ENCODE assay signal across 8 cellular contexts in genomic region chr9:12774861-12775367, GRCh38. TPM values are rescaled to one million over a fixed set of nuclear protein-coding genes. Genes with fewer than 3 reads are reported as not detected.
DNase-seq lines count a peak whose midpoint lies in the region; ATAC-seq, FAIRE-seq and TF ChIP-seq lines count a peak whose summit lies in the region.

Gene LURAP1L (plus strand): TSS chr9:12775020. CDS start chr9:12775716, 696 bp downstream.

- H3K23ac ChIP-seq in H1 (ENCODE audit: insufficient read length): no peak within 1 kb of the TSS

- H2BK20ac ChIP-seq in H1 (ENCODE audit: low read length): no peak within 1 kb of the TSS

- H3K27me3 ChIP-seq in HAP-1 (ENCODE audit: low read depth) (peaks cover 16% of the 10 kb centered on the region), Peyer's patch (no peaks in the 10 kb centered on the region), H1 (replicated peaks in 1 of 4; ENCODE audit: control insufficient read depth in 3 of 4, extremely low read depth in 1 of 4, insufficient read depth in 3 of 4, low read length in 3 of 4) (peaks cover 0 to 14% (median 8%) of the 10 kb centered on the region in 4 experiments; a peak in 6 of 7 replicates), lower lobe of right lung (ENCODE audit: low read depth) (peaks cover 6% of the 10 kb centered on the region), thymus (ENCODE audit: control insufficient read depth, insufficient read depth) (peaks cover 18% of the 10 kb centered on the region)

- no peak within 1 kb of the TSS for H2BK15ac ChIP-seq in H1 (ENCODE audit: low read length)

- TF ChIP-seq RAD21 in A549 (conservative IDR thresholded peaks at IDR 0.05 in 1 of 2, IDR thresholded peaks at IDR 0.05 in 1 of 2) (peak; percentile 8 to 17; a peak in 3 of 5 replicates), H1 (IDR thresholded peaks at IDR 0.05 in 1 of 2, conservative IDR thresholded peaks at IDR 0.05 in 1 of 2; ENCODE audit: low read depth in 2 of 2, low read length in 2 of 2) (0 out of 4 replicates have a peak, but pooled peaks have one; percentile 3 to 4)

- no peak within 1 kb of the TSS; the same call in 1 of the 2 replicates for H4K8ac ChIP-seq in H1 (ENCODE audit: extremely low read depth, insufficient read depth, low read length)

- WGBS in A549 (ENCODE audit: missing lambda C conversion rate): under 1% methylated on average over 17 of the region's 17 CpGs
- WGBS in H1 (ENCODE audit: extremely low coverage in 1 of 2, insufficient coverage in 1 of 2, insufficient read length in 1 of 2, insufficient replicate concordance in 2 of 2, low coverage in 1 of 2, low lambda C conversion rate in 2 of 2, missing lambda C conversion rate in 1 of 2), 2 experiments: 0% methylated on average over 17 of the region's 17 CpGs; no CpG with 5 or more reads in 1 of the 2 experiments
- WGBS in thymus: 2% methylated on average over 17 of the region's 17 CpGs

- H2AK5ac ChIP-seq in H1 (ENCODE audit: low read depth, low read length): no peak within 1 kb of the TSS

- no peak within 1 kb of the TSS for H4K5ac ChIP-seq in H1 (ENCODE audit: insufficient read length, low read depth, low read length)

- CTCF ChIA-PET in A549 (lab: Yijun Ruan, JAX) (interaction anchor here (1.1 to 6.7 kb wide), 16 partner anchors 12 to 314 kb away, joined by 3 to 98 read pairs (median 17); no protein-coding TSS in a partner anchor), H1 (lab: Charles Lee; ENCODE audit: partially characterized antibody) (interaction anchor here (0.8 to 4.0 kb wide), 7 partner anchors 9 to 108 kb away, joined by 3 to 30 read pairs (median 4); no protein-coding TSS in a partner anchor)

- no peak within 1 kb of the TSS; the same call in 1 of the 2 replicates for H3K18ac ChIP-seq in H1 (ENCODE audit: extremely low read depth, low read length)

- no peaks in the 10 kb centered on the region for H3K79me1 ChIP-seq in H1 (ENCODE audit: low read depth, low read length)

- no peak within 1 kb of the TSS for H3K4ac ChIP-seq in H1 (replicated peaks; ENCODE audit: insufficient read length, low read depth, low read length)

- H3K4me2 ChIP-seq in A549: peak within 1 kb of the TSS; percentile 76
- H3K4me2 ChIP-seq in H1 (ENCODE audit: insufficient read depth in 1 of 2, low read depth in 2 of 2, low read length in 2 of 2): peak within 1 kb of the TSS; percentile 90 to 98

- H3K79me2 ChIP-seq in H1 (ENCODE audit: control insufficient read depth in 1 of 2, insufficient read depth in 2 of 2, low read length in 2 of 2): no peaks in the 10 kb centered on the region

- H3K9ac ChIP-seq in H1 (replicated peaks in 1 of 4; ENCODE audit: extremely low read depth in 1 of 4, low read depth in 3 of 4, low read length in 3 of 4): no peak within 1 kb of the TSS

- FAIRE-seq in A549 (lab: Jason Lieb, UNC) (peak; percentile 89), H1 (lab: Jason Lieb, UNC) (no peak)

- no peak within 1 kb of the TSS for H4K91ac ChIP-seq in H1 (replicated peaks; ENCODE audit: insufficient read length, low read length)

- H2BK5ac ChIP-seq in H1 (ENCODE audit: low read depth, low read length): peak within 1 kb of the TSS; percentile 8; the same call in 1 of the 2 replicates

- intact Hi-C loops in lower lobe of right lung (cut with DNase I): no loop called here

- DNase-seq in A549 (ENCODE audit: low read depth in 1 of 2, low spot score in 1 of 2) (peak; percentile 58 to 86), HAP-1 (ENCODE audit: low spot score in 2 of 2) (peak; percentile 58 to 64), Peyer's patch (peak in 1 of 3 donors; percentile 73), H1 (ENCODE audit: low read depth in 1 of 2, low spot score in 2 of 2) (peak in 1 of 2 experiments; percentile 53), lower lobe of right lung (no peak)

- H3K4me3 ChIP-seq in A549: peak within 1 kb of the TSS; percentile 67
- H3K4me3 ChIP-seq in HAP-1: peak within 1 kb of the TSS; percentile 43
- H3K4me3 ChIP-seq in Peyer's patch: peak within 1 kb of the TSS; percentile 36 to 82 (median 62)
- peak within 1 kb of the TSS; percentile 60 to 75 (median 71) for H3K4me3 ChIP-seq in H1 (ENCODE audit: extremely low read depth in 1 of 4, insufficient read depth in 2 of 4, low read depth in 3 of 4, low read length in 4 of 4)
- H3K4me3 ChIP-seq in lower lobe of right lung: peak within 1 kb of the TSS; percentile 76
- H3K4me3 ChIP-seq in thymus (ENCODE audit: low read length): peak within 1 kb of the TSS; percentile 2

- H3K56ac ChIP-seq in H1 (replicated peaks; ENCODE audit: insufficient read length, low read depth, low read length): no peak within 1 kb of the TSS

- POLR2A ChIA-PET in A549 (lab: Yijun Ruan, JAX) (interaction anchor here (1.6 to 3.8 kb wide), 5 partner anchors 9 to 43 kb away, joined by 3 to 48 read pairs (median 35); no protein-coding TSS in a partner anchor), H1 (lab: Charles Lee; ENCODE audit: partially characterized antibody) (interaction anchor here (0.6 to 1.3 kb wide), 2 partner anchors 73 to 200 kb away, joined by 3 read pairs; no protein-coding TSS in a partner anchor)

- H3K36me3 ChIP-seq in HAP-1 (replicated peaks): no peaks in the 10 kb centered on the region
- H3K36me3 ChIP-seq in Peyer's patch: no peaks in the 10 kb centered on the region
- H3K36me3 ChIP-seq in H1 (ENCODE audit: control insufficient read depth in 2 of 4, insufficient read depth in 4 of 4, low read length in 3 of 4): no peaks in the 10 kb centered on the region
- no peaks in the 10 kb centered on the region for H3K36me3 ChIP-seq in lower lobe of right lung
- H3K36me3 ChIP-seq in thymus (ENCODE audit: control insufficient read depth, insufficient read depth): no peaks in the 10 kb centered on the region

- peak; percentile 40 to 68; a peak in 5 of 6 replicates for ATAC-seq in A549
- peak; percentile 70 to 83 for ATAC-seq in lower lobe of right lung
- ATAC-seq in GM19463 (IDR thresholded peaks at IDR 0.05; ENCODE audit: unreplicated experiment): no peak
- ATAC-seq in HG03095 (IDR thresholded peaks at IDR 0.05; ENCODE audit: unreplicated experiment): no peak

- no peak within 1 kb of the TSS for H3K14ac ChIP-seq in H1 (ENCODE audit: insufficient read length)

- TF ChIP-seq CTCF in A549 (IDR thresholded peaks at IDR 0.05): no peak
- TF ChIP-seq CTCF in Peyer's patch (IDR thresholded peaks at IDR 0.05): peak in 2 of 6 experiments; percentile 5 to 28
- TF ChIP-seq CTCF in H1 (IDR thresholded peaks at IDR 0.05; ENCODE audit: control extremely low read depth in 1 of 3, insufficient read depth in 1 of 3, low read depth in 1 of 3, low read length in 3 of 3): no peak
- no peak for TF ChIP-seq CTCF in lower lobe of right lung (IDR thresholded peaks at IDR 0.05)

- H3K4me1 ChIP-seq in A549 (peaks cover 34% of the 10 kb centered on the region), HAP-1 (no peaks in the 10 kb centered on the region; the same call in 1 of the 2 replicates), Peyer's patch (no peaks in the 10 kb centered on the region), H1 (replicated peaks in 1 of 4; ENCODE audit: control insufficient read depth in 3 of 4, insufficient read depth in 4 of 4, low read length in 3 of 4) (no peaks in the 10 kb centered on the region), lower lobe of right lung (no peaks in the 10 kb centered on the region), thymus (ENCODE audit: control insufficient read depth, insufficient read depth, low read length) (no peaks in the 10 kb centered on the region)

- TF ChIP-seq POLR2A in A549 (IDR thresholded peaks at IDR 0.05; ENCODE audit: low read length) (no peak), Peyer's patch (IDR thresholded peaks at IDR 0.05) (peak; percentile 34 to 65), H1 (IDR thresholded peaks at IDR 0.05; ENCODE audit: control extremely low read depth in 1 of 2, low read depth in 2 of 2, low read length in 2 of 2) (no peak)

- H3K23me2 ChIP-seq in H1 (ENCODE audit: low read depth, low read length): peaks cover 14% of the 10 kb centered on the region; the same call in 1 of the 2 replicates

- no peaks in the 10 kb centered on the region for H4K20me1 ChIP-seq in H1 (replicated peaks in 1 of 2; ENCODE audit: control insufficient read depth in 1 of 2, insufficient read depth in 2 of 2, low read length in 2 of 2)

- no peak for TF ChIP-seq EP300 in A549 (IDR thresholded peaks at IDR 0.05)
- TF ChIP-seq EP300 in H1 (IDR thresholded peaks at IDR 0.05; ENCODE audit: borderline replicate concordance in 1 of 2, low read depth in 2 of 2, low read length in 2 of 2): no peak

- H3K9me3 ChIP-seq in A549 (no peaks in the 10 kb centered on the region), HAP-1 (no peaks in the 10 kb centered on the region; the same call in 1 of the 2 replicates), Peyer's patch (no peaks in the 10 kb centered on the region), H1 (ENCODE audit: insufficient read depth in 2 of 2, low read depth in 1 of 2, low read length in 1 of 2) (no peaks in the 10 kb centered on the region), lower lobe of right lung (no peaks in the 10 kb centered on the region), thymus (ENCODE audit: control insufficient read depth) (peaks cover 2% of the 10 kb centered on the region)

- in situ Hi-C loops in HAP-1 (cut with MboI; ENCODE audit: low sequenced_read_pairs): no loop called here

- H2BK120ac ChIP-seq in H1 (replicated peaks; ENCODE audit: low read depth, low read length): no peak within 1 kb of the TSS

- no peak within 1 kb of the TSS for H2BK12ac ChIP-seq in H1 (ENCODE audit: low read depth, low read length)

- peak within 1 kb of the TSS; percentile 96 to 97 for H3K27ac ChIP-seq in A549
- H3K27ac ChIP-seq in Peyer's patch: peak within 1 kb of the TSS; percentile 67 to 97 (median 86)
- no peak within 1 kb of the TSS for H3K27ac ChIP-seq in H1 (ENCODE audit: low read depth, low read length)
- H3K27ac ChIP-seq in lower lobe of right lung: peak within 1 kb of the TSS; percentile 88
- H3K27ac ChIP-seq in thymus (ENCODE audit: low read depth): no peak within 1 kb of the TSS

- H2AFZ ChIP-seq in H1 (ENCODE audit: low read length): peak within 1 kb of the TSS; percentile 86

RNA-seq across cellular contexts. Expression of gene LURAP1L, which starts in this region (rescaled TPM):
- polyA plus RNA-seq in A549 (2011; rRNA removed): 52.4 and 61.4 TPM in 2 replicates
- polyA plus RNA-seq in A549 (2012; cell fraction: cytosol; rRNA removed): 14.5 and 16.9 TPM in 2 replicates
- polyA plus RNA-seq in A549 (2012; cell fraction: nucleus; rRNA removed): 23.0 and 32.1 TPM in 2 replicates
- polyA plus RNA-seq in A549 (2017; fragmentation: RNase III; extraction: RNeasy Plus Mini Kit Qiagen cat#74134 plus additional on column Dnase treatment): 15.6 to 24.4 TPM (median 23.9 TPM) in 3 replicates
- polyA minus RNA-seq in A549 (2011; rRNA and poly(A)+ RNA removed): 70.0 and 83.0 TPM in 2 replicates
- total RNA-seq in Peyer's patch: 10 to 100 TPM in 3 of 4 donors, 1 to 10 TPM in 1; 7.4 to 33.3 (median 14.3) TPM
- 1.2 and 1.6 TPM in 2 replicates for total RNA-seq in H1 (2021; fragmentation: NEBNext Ultra II Directional; extraction: Animal tissue kit (Norgen Biotek cat#: 25700))
- polyA plus RNA-seq in H1 (2011; rRNA removed): 0.25 and 0.63 TPM in 2 replicates
- 0.48 TPM for polyA plus RNA-seq in H1 (2011; cell fraction: cytosol; rRNA removed)
- 0.14 TPM for polyA plus RNA-seq in H1 (2011; cell fraction: nucleus; rRNA removed)
- 0.42 to 1.0 TPM (median 0.62 TPM) in 4 replicates for polyA plus RNA-seq in H1 (2012, experiment 1 of 2)
- polyA plus RNA-seq in H1 (2012, experiment 2 of 2): 0.63 TPM
- 0.83 TPM for polyA plus RNA-seq in H1 (2013, experiment 1 of 2)
- 1.0 TPM for polyA plus RNA-seq in H1 (2013, experiment 2 of 2)
- 0.39 and 1.5 TPM in 2 replicates for polyA minus RNA-seq in H1 (2011; rRNA and poly(A)+ RNA removed)
- 1.2 TPM for polyA minus RNA-seq in H1 (2011; cell fraction: cytosol; rRNA and poly(A)+ RNA removed)
- not detected for polyA minus RNA-seq in H1 (2011; cell fraction: nucleus; rRNA and poly(A)+ RNA removed)
- total RNA-seq in lower lobe of right lung: 29.2 TPM
- polyA plus RNA-seq in thymus: 6.8 TPM

Comparison
In these comparisons a context has a peak if more than half of its experiments do, and no peak if none do; other contexts are left out.
1. ATAC-seq: peak in A549 (2 of 2) and lower lobe of right lung (2 of 2); none in GM19463 (single experiment) and HG03095 (single experiment).
2. H3K27ac ChIP-seq: peak in A549 (2 of 2), Peyer's patch (4 of 4) and lower lobe of right lung (single experiment); none in H1 (single experiment) and thymus (single experiment).
3. H3K4me3 ChIP-seq: peak in every context shown above with its lines; median percentile 76 in lower lobe of right lung; 71 in H1; 67 in A549; 62 in Peyer's patch; 43 in HAP-1; 2 in thymus.
4. POLR2A ChIP-seq: peak in Peyer's patch (2 of 2); none in A549 (single experiment) and H1 (0 of 2).
5. Of the 18 proteins assayed by ChIP-seq in both H1 and A549: peak only in H1: E2F6, MAFK and MAX; only in A549: JUN; in both: RAD21; in neither: 13.